In the genomic region with DNA sequence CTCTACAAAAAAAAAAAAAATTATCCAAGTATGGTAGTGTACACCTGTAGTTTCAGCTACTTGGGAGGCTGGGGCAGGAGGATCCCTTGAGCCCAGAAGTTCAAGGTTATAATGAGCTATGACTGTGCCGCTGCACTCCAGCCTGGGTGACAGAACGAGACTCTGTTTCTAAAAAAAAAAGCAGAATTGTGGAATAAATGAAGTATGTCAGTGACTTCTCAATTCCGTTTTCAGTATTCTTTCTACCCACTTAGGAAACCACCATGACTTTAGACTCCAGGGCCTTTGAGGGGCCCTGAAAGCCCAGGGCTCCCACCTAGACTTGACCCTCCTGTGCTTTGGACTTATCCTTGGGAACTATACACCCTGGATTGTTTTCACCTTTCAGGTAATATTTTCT, we compare ENCODE assay signal across 13 cellular contexts. TPM values are rescaled to one million over a fixed set of nuclear protein-coding genes. Genes with fewer than 3 reads are reported as not detected.
A peak's percentile ranks its signal among the peaks of the same experiment; 100 is the strongest.
DNase-seq lines count a peak whose midpoint lies in the region; ATAC-seq, FAIRE-seq and TF ChIP-seq lines count a peak whose summit lies in the region.
"Had no signal": no experiment of that assay in that cellular context is flagged by ENCODE, and none has a peak within 500 bp of the region (broad histone marks: within the 10 kb centered on the region; RNA-seq: fewer than 3 reads in every experiment).

No MANE protein-coding gene starts in this region.

- H3K27me3 ChIP-seq in GM06990 (replicated peaks; ENCODE audit: control insufficient read depth, insufficient read depth, low read length) = no peaks in the 10 kb centered on the region

- intact Hi-C loops in Right ventricle myocardium inferior (cut with DNase I) = no loop called here

- H3K36me3 ChIP-seq in GM06990 (ENCODE audit: control insufficient read depth, insufficient read depth, low read length) = no peaks in the 10 kb centered on the region
- H3K36me3 ChIP-seq: HAP-1 had no signal

- no peak overlapping the region for H3K4me3 ChIP-seq in GM06990 (replicated peaks; ENCODE audit: low read depth, low read length)
- H3K4me3 ChIP-seq: HAP-1, K562 had no signal

- peak; percentile 45 for ATAC-seq in GM19025 (IDR thresholded peaks at IDR 0.05; ENCODE audit: low read depth, unreplicated experiment)
- ATAC-seq in HG02642 (IDR thresholded peaks at IDR 0.05; ENCODE audit: poor library complexity, unreplicated experiment) = peak; percentile 33
- peak; percentile 38 for ATAC-seq in HG03571 (IDR thresholded peaks at IDR 0.05; ENCODE audit: unreplicated experiment)
- ATAC-seq in Right ventricle myocardium inferior = no peak
- ATAC-seq: K562 had no signal

- no peak for FAIRE-seq in frontal cortex (lab: Jason Lieb, UNC)
- FAIRE-seq: K562 had no signal

- DNase-seq in GM06990 (ENCODE audit: extremely low read depth, insufficient read length) = peak; percentile 69
- DNase-seq in islet precursor cell = no peak
- DNase-seq in frontal cortex (ENCODE audit: low spot score in 2 of 2) = no peak
- DNase-seq in Right ventricle myocardium inferior (ENCODE audit: missing footprints) = no peak
- DNase-seq in 8988T = no peak
- DNase-seq: activated CD8-positive, alpha-beta memory T cell treated with anti-CD3 and anti-CD28 coated beads, Interleukin-2, amount 50 U/mL, for 48 hours; aorta; T1000 had no signal

- TF ChIP-seq CTCF in GM06990 (IDR thresholded peaks at IDR 0.05; ENCODE audit: insufficient read depth, low read length, poor library complexity, severe bottlenecking) = no peak

RNA-seq across cellular contexts. Expression of a gene that starts 6.5 kb away (rescaled TPM):
- total RNA-seq in frontal cortex (57.5 TPM), Right ventricle myocardium inferior (15.3 TPM)
